In the genomic region with DNA sequence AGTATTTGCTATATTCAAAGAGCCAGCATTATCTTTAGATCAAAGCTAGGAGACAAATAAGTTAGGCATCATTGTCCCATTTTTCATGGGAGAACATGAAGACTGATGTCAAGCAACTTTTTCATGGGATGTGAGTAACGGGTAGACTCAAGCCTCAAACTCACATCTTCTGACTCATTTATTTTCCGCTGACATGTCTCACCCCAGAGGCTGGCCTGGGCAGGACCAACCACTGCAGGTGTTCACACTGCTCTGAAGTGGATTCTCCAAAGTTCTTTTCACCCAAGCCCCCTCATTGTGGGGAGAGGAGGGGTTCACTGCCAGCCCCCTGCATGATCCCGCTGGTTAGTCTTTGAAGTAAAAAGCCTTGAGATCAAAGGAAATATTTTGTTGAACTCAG, we compare ENCODE assay signal across 19 cellular contexts. TPM values are rescaled to one million over a fixed set of nuclear protein-coding genes. Genes with fewer than 3 reads are reported as not detected.
DNase-seq lines count a peak whose midpoint lies in the region; ATAC-seq, FAIRE-seq and TF ChIP-seq lines count a peak whose summit lies in the region.
"Had no signal": no experiment of that assay in that cellular context is flagged by ENCODE, and none has a peak within 500 bp of the region (broad histone marks: within the 10 kb centered on the region; RNA-seq: fewer than 3 reads in every experiment).

No MANE protein-coding gene starts in this region.

- intact Hi-C loops in IMR-90 (cut with micrococcal nuclease): no loop called here
- intact Hi-C loops in activated T-helper 2 cell treated with anti-CD3 and anti-CD28 coated beads, Interferon-gamma antibody, Interleukin-2, Interleukin-4, amounts not matched to agents 10 μg/mL and 5 μg/mL and 100 μg/mL, durations not matched to agents 14 hours and 24 hours and 36 hours (cut with micrococcal nuclease): loop anchor here (10.0 kb wide), 1 partner anchor 488 kb away; no protein-coding TSS in a partner anchor

- CTCF ChIA-PET in IMR-90 (lab: Yijun Ruan, JAX): no interaction called here
- CTCF ChIA-PET in activated CD8-positive, alpha-beta memory T cell treated with anti-CD3 and anti-CD28 coated beads, Interleukin-2, amount 10 ng/mL, durations not matched to agents 7 days and 5 days (lab: Charles Lee): no interaction called here

- H3K27me3 Mint-ChIP-seq in astrocyte (ENCODE audit: low read depth, unreplicated experiment): no peaks in the 10 kb centered on the region
- H3K27me3 Mint-ChIP-seq in activated CD8-positive, alpha-beta memory T cell treated with anti-CD3 and anti-CD28 coated beads, Interleukin-2, amount 10 ng/mL, durations not matched to agents 7 days and 5 days: no peaks in the 10 kb centered on the region
- no peaks in the 10 kb centered on the region for H3K27me3 Mint-ChIP-seq in activated T-helper 2 cell treated with anti-CD3 and anti-CD28 coated beads, Interferon-gamma antibody, Interleukin-2, Interleukin-4, amounts not matched to agents 10 μg/mL and 5 μg/mL and 100 μg/mL, durations not matched to agents 14 hours and 24 hours and 36 hours (ENCODE audit: low read depth)
- H3K27me3 Mint-ChIP-seq: stimulated activated naive CD8-positive, alpha-beta T cell treated with anti-CD3 and anti-CD28 coated beads, Interleukin-15, Interleukin-2, amounts not matched to agents 100 ng/mL and 50 ng/mL, for 24 hours had no signal

- dilution Hi-C loops in IMR-90 (cut with HindIII; ENCODE audit: low sequenced_read_pairs, unreplicated experiment): loop anchor here (25.0 kb wide), 1 partner anchor 395 kb away; no protein-coding TSS in a partner anchor

- peak in 1 of 2 donors; percentile 8 for DNase-seq in activated naive CD4-positive, alpha-beta T cell treated with anti-CD3 and anti-CD28 coated beads, Interleukin-2, amount 50 U/mL, for 72 hours (ENCODE audit: low spot score in 2 of 2)
- DNase-seq in activated naive CD4-positive, alpha-beta T cell treated with Interleukin-2 at 50 U/mL for 16 hours: no peak
- DNase-seq in IMR-90 (peak; percentile 71), astrocyte (ENCODE audit: low read depth) (peak; percentile 67), osteoblast (ENCODE audit: insufficient read length, low spot score, missing footprints) (no peak), NCI-H2227 (lab: John Stamatoyannopoulos, UW; ENCODE audit: unreplicated experiment) (no peak)
- no peak for DNase-seq in activated CD8-positive, alpha-beta memory T cell treated with anti-CD3 and anti-CD28 coated beads, Interleukin-2, amount 10 ng/mL, durations not matched to agents 7 days and 5 days
- no peak for DNase-seq in activated T-helper 2 cell treated with anti-CD3 and anti-CD28 coated beads, Interferon-gamma antibody, Interleukin-2, Interleukin-4, amounts not matched to agents 10 μg/mL and 5 μg/mL and 100 μg/mL, durations not matched to agents 14 hours and 24 hours and 36 hours (ENCODE audit: low spot score)
- DNase-seq: H9; left ventricle myocardium superior; NCI-H1930; NK-92 treated with Interleukin-12 subunit alpha and Interleukin-12 subunit beta, amount 100 ng/mL, for 24 hours; retina; T-helper 1 cell; upper lobe of left lung had no signal

- H2BK15ac ChIP-seq in IMR-90 (ENCODE audit: low read depth, low read length): peak overlapping the region; percentile 96; the same call in 2 of the 3 replicates

- no peaks in the 10 kb centered on the region for H3K9me3 ChIP-seq in IMR-90 (ENCODE audit: control insufficient read depth, insufficient read depth, low read length)
- no peaks in the 10 kb centered on the region for H3K9me3 ChIP-seq in astrocyte (ENCODE audit: insufficient read depth, low read depth, low read length)
- H3K9me3 ChIP-seq in osteoblast (ENCODE audit: low read depth, low read length): no peaks in the 10 kb centered on the region
- H3K9me3 ChIP-seq: upper lobe of left lung had no signal

- peak overlapping the region; percentile 80 for H3K27ac ChIP-seq in IMR-90 (ENCODE audit: insufficient read depth, low read length)
- peak overlapping the region; percentile 88 for H3K27ac ChIP-seq in astrocyte (ENCODE audit: low read depth, low read length)
- peak overlapping the region; percentile 98 for H3K27ac ChIP-seq in osteoblast (ENCODE audit: low read depth, low read length)
- H3K27ac ChIP-seq: coronary artery, VCaP had no signal

- 0 out of 2 replicates have a peak, but pooled peaks have one; percentile 3 for TF ChIP-seq POLR2A in IMR-90 (IDR thresholded peaks at IDR 0.05; ENCODE audit: low read depth, low read length)

- in situ Hi-C loops in IMR-90 (cut with MboI; ENCODE audit: low sequenced_read_pairs): loop anchor here (10.0 kb wide), 1 partner anchor 178 kb away; no protein-coding TSS in a partner anchor

- peak overlapping the region; percentile 57 for H4K5ac ChIP-seq in IMR-90 (ENCODE audit: low read depth, low read length)

- BruUV-seq in IMR-90 (replicated peaks; lab: Mats Ljungman, UMichigan): no TSS peak

- H3K36me3 ChIP-seq in IMR-90 (ENCODE audit: control insufficient read depth, insufficient read depth, low read length) (no peaks in the 10 kb centered on the region), astrocyte (ENCODE audit: insufficient read depth, low read length) (no peaks in the 10 kb centered on the region), osteoblast (ENCODE audit: insufficient read depth, low read length) (no peaks in the 10 kb centered on the region)
- H3K36me3 ChIP-seq: upper lobe of left lung had no signal

- no peak overlapping the region for H3K4me2 ChIP-seq in IMR-90 (ENCODE audit: low read depth, low read length)
- no peak overlapping the region for H3K4me2 ChIP-seq in astrocyte (ENCODE audit: low read length)
- no peak overlapping the region for H3K4me2 ChIP-seq in osteoblast (ENCODE audit: insufficient read depth, low read length)

- H3K79me1 ChIP-seq in IMR-90 (ENCODE audit: low read depth in 1 of 2, low read length in 2 of 2): peaks cover 17 to 46% of the 10 kb centered on the region in 2 experiments; a peak in 3 of 4 replicates

- peak overlapping the region; percentile 51 to 89 for H4K8ac ChIP-seq in IMR-90 (ENCODE audit: low read depth in 2 of 2, low read length in 2 of 2)

- peak overlapping the region; percentile 98 for H2BK5ac ChIP-seq in IMR-90 (ENCODE audit: low read depth, low read length, poor library complexity, severe bottlenecking)

- no peaks in the 10 kb centered on the region for H3K36me3 Mint-ChIP-seq in activated naive CD4-positive, alpha-beta T cell treated with anti-CD3 and anti-CD28 coated beads, Interleukin-2, amount 50 U/mL, for 72 hours
- no peaks in the 10 kb centered on the region for H3K36me3 Mint-ChIP-seq in astrocyte (ENCODE audit: low read depth, unreplicated experiment)
- no peaks in the 10 kb centered on the region for H3K36me3 Mint-ChIP-seq in activated CD8-positive, alpha-beta memory T cell treated with anti-CD3 and anti-CD28 coated beads, Interleukin-2, amount 10 ng/mL, durations not matched to agents 7 days and 5 days
- no peaks in the 10 kb centered on the region for H3K36me3 Mint-ChIP-seq in activated T-helper 2 cell treated with anti-CD3 and anti-CD28 coated beads, Interferon-gamma antibody, Interleukin-2, Interleukin-4, amounts not matched to agents 10 μg/mL and 5 μg/mL and 100 μg/mL, durations not matched to agents 14 hours and 24 hours and 36 hours (ENCODE audit: low read depth)

- peak overlapping the region; percentile 97 for H3K4ac ChIP-seq in IMR-90 (ENCODE audit: low read depth, low read length)

- peak overlapping the region; percentile 12; the same call in 1 of the 2 replicates for H3K14ac ChIP-seq in IMR-90 (replicated peaks; ENCODE audit: low read depth, low read length)

- TF ChIP-seq CTCF in IMR-90 (conservative IDR thresholded peaks at IDR 0.05; ENCODE audit: low read depth, low read length) (no peak), astrocyte (IDR thresholded peaks at IDR 0.05; ENCODE audit: insufficient read depth, low read depth, low read length) (no peak), osteoblast (IDR thresholded peaks at IDR 0.05; ENCODE audit: extremely low read depth, low read depth, low read length) (no peak)

- POLR2A ChIA-PET in IMR-90 (lab: Charles Lee; ENCODE audit: unreplicated experiment): no interaction called here

- peak overlapping the region; percentile 88 for H4K91ac ChIP-seq in IMR-90 (ENCODE audit: insufficient read depth, low read depth, low read length)

- H3K4me1 ChIP-seq in IMR-90 (ENCODE audit: control insufficient read depth, insufficient read depth, low read length) (peaks cover 46% of the 10 kb centered on the region), astrocyte (ENCODE audit: insufficient read depth, low read length) (peaks cover 35% of the 10 kb centered on the region), osteoblast (ENCODE audit: insufficient read depth, low read length) (peaks cover 60% of the 10 kb centered on the region)

- no peak overlapping the region for H2AFZ ChIP-seq in IMR-90 (replicated peaks; ENCODE audit: low read length, poor library complexity)
- H2AFZ ChIP-seq in astrocyte (ENCODE audit: low read depth, low read length): no peak overlapping the region
- H2AFZ ChIP-seq in osteoblast (ENCODE audit: low read length): no peak overlapping the region

- no peak overlapping the region for H3K27ac Mint-ChIP-seq in activated naive CD4-positive, alpha-beta T cell treated with anti-CD3 and anti-CD28 coated beads, Interleukin-2, amount 50 U/mL, for 72 hours
- peak overlapping the region; percentile 99 for H3K27ac Mint-ChIP-seq in astrocyte (ENCODE audit: unreplicated experiment)
- no peak overlapping the region for H3K27ac Mint-ChIP-seq in activated CD8-positive, alpha-beta memory T cell treated with anti-CD3 and anti-CD28 coated beads, Interleukin-2, amount 10 ng/mL, durations not matched to agents 7 days and 5 days
- no peak overlapping the region for H3K27ac Mint-ChIP-seq in activated T-helper 2 cell treated with anti-CD3 and anti-CD28 coated beads, Interferon-gamma antibody, Interleukin-2, Interleukin-4, amounts not matched to agents 10 μg/mL and 5 μg/mL and 100 μg/mL, durations not matched to agents 14 hours and 24 hours and 36 hours
- H3K27ac Mint-ChIP-seq: H9; stimulated activated naive CD8-positive, alpha-beta T cell treated with anti-CD3 and anti-CD28 coated beads, Interleukin-15, Interleukin-2, amounts not matched to agents 100 ng/mL and 50 ng/mL, for 24 hours had no signal

- H2BK120ac ChIP-seq in IMR-90 (ENCODE audit: low read depth, low read length): peak overlapping the region; percentile 85

- H3K4me3 ChIP-seq in IMR-90 (ENCODE audit: insufficient read depth, low read depth, low read length) (no peak overlapping the region), astrocyte (ENCODE audit: insufficient read depth, low read depth, low read length) (no peak overlapping the region), osteoblast (ENCODE audit: insufficient read depth, low read length) (no peak overlapping the region)
- H3K4me3 ChIP-seq: coronary artery, upper lobe of left lung had no signal

- H3K9me3 Mint-ChIP-seq in activated naive CD4-positive, alpha-beta T cell treated with anti-CD3 and anti-CD28 coated beads, Interleukin-2, amount 50 U/mL, for 72 hours: no peaks in the 10 kb centered on the region
- H3K9me3 Mint-ChIP-seq in astrocyte (ENCODE audit: unreplicated experiment): peaks cover 1% of the 10 kb centered on the region
- H3K9me3 Mint-ChIP-seq in activated CD8-positive, alpha-beta memory T cell treated with anti-CD3 and anti-CD28 coated beads, Interleukin-2, amount 10 ng/mL, durations not matched to agents 7 days and 5 days (ENCODE audit: low read depth): no peaks in the 10 kb centered on the region
- no peaks in the 10 kb centered on the region for H3K9me3 Mint-ChIP-seq in activated T-helper 2 cell treated with anti-CD3 and anti-CD28 coated beads, Interferon-gamma antibody, Interleukin-2, Interleukin-4, amounts not matched to agents 10 μg/mL and 5 μg/mL and 100 μg/mL, durations not matched to agents 14 hours and 24 hours and 36 hours
- H3K9me3 Mint-ChIP-seq: H9 had no signal

- TF ChIP-seq RAD21 in IMR-90 (IDR thresholded peaks at IDR 0.05; ENCODE audit: low read length): no peak

- H3K27me3 ChIP-seq in IMR-90 (ENCODE audit: control insufficient read depth, insufficient read depth, low read length) (no peaks in the 10 kb centered on the region), astrocyte (ENCODE audit: insufficient read depth, low read length) (no peaks in the 10 kb centered on the region), osteoblast (ENCODE audit: insufficient read depth, low read length) (no peaks in the 10 kb centered on the region)
- H3K27me3 ChIP-seq: upper lobe of left lung had no signal

- H3K9ac ChIP-seq in IMR-90 (ENCODE audit: low read depth, low read length) (no peak overlapping the region), astrocyte (ENCODE audit: low read length) (peak overlapping the region; percentile 47)

- WGBS in IMR-90 (ENCODE audit: extremely low coverage in 2 of 2, insufficient read length in 1 of 2), 2 experiments: no CpG with 5 or more reads among the region's 3 CpGs

- H3K9me1 ChIP-seq in IMR-90 (ENCODE audit: insufficient read depth, low read length): peaks cover 33% of the 10 kb centered on the region

- H3K56ac ChIP-seq in IMR-90 (ENCODE audit: extremely low read depth, insufficient read depth, low read length): peak overlapping the region; percentile 12; the same call in 1 of the 2 replicates

- H2AK9ac ChIP-seq in IMR-90 (replicated peaks; ENCODE audit: low read depth, low read length, poor library complexity): no peak overlapping the region

- no peaks in the 10 kb centered on the region for H3K79me2 ChIP-seq in astrocyte (ENCODE audit: insufficient read depth, low read length)
- no peaks in the 10 kb centered on the region for H3K79me2 ChIP-seq in osteoblast (ENCODE audit: insufficient read depth, low read length)

- H2BK20ac ChIP-seq in IMR-90 (ENCODE audit: low read depth, low read length): peak overlapping the region; percentile 97; the same call in 1 of the 2 replicates

- peak overlapping the region; percentile 5; the same call in 1 of the 2 replicates for H3K23ac ChIP-seq in IMR-90 (ENCODE audit: low read depth, low read length)

- ATAC-seq in activated naive CD4-positive, alpha-beta T cell treated with anti-CD3 and anti-CD28 coated beads, Interleukin-2, amount 50 U/mL, for 72 hours: peak; percentile 55 to 66
- no peak for ATAC-seq in IMR-90 (ENCODE audit: low read depth)
- no peak for ATAC-seq in activated CD8-positive, alpha-beta memory T cell treated with anti-CD3 and anti-CD28 coated beads, Interleukin-2, amount 10 ng/mL, durations not matched to agents 7 days and 5 days
- ATAC-seq: left ventricle myocardium superior had no signal

- H3K18ac ChIP-seq in IMR-90 (ENCODE audit: low read depth, low read length): peak overlapping the region; percentile 80

- peak; percentile 13 for FAIRE-seq in astrocyte (lab: Jason Lieb, UNC)
- FAIRE-seq: GM19239 had no signal

- H3K4me3 Mint-ChIP-seq in astrocyte (ENCODE audit: unreplicated experiment): peak overlapping the region; percentile 57
- no peak overlapping the region for H3K4me3 Mint-ChIP-seq in activated CD8-positive, alpha-beta memory T cell treated with anti-CD3 and anti-CD28 coated beads, Interleukin-2, amount 10 ng/mL, durations not matched to agents 7 days and 5 days
- H3K4me3 Mint-ChIP-seq in activated T-helper 2 cell treated with anti-CD3 and anti-CD28 coated beads, Interferon-gamma antibody, Interleukin-2, Interleukin-4, amounts not matched to agents 10 μg/mL and 5 μg/mL and 100 μg/mL, durations not matched to agents 14 hours and 24 hours and 36 hours (ENCODE audit: low read depth): no peak overlapping the region
- H3K4me3 Mint-ChIP-seq: H9; stimulated activated naive CD8-positive, alpha-beta T cell treated with anti-CD3 and anti-CD28 coated beads, Interleukin-15, Interleukin-2, amounts not matched to agents 100 ng/mL and 50 ng/mL, for 24 hours had no signal

- H3K4me1 Mint-ChIP-seq in astrocyte (ENCODE audit: low read depth, unreplicated experiment): peaks cover 60% of the 10 kb centered on the region
- no peaks in the 10 kb centered on the region for H3K4me1 Mint-ChIP-seq in activated CD8-positive, alpha-beta memory T cell treated with anti-CD3 and anti-CD28 coated beads, Interleukin-2, amount 10 ng/mL, durations not matched to agents 7 days and 5 days
- peaks cover 2% of the 10 kb centered on the region for H3K4me1 Mint-ChIP-seq in activated T-helper 2 cell treated with anti-CD3 and anti-CD28 coated beads, Interferon-gamma antibody, Interleukin-2, Interleukin-4, amounts not matched to agents 10 μg/mL and 5 μg/mL and 100 μg/mL, durations not matched to agents 14 hours and 24 hours and 36 hours (ENCODE audit: low read depth)

- H4K20me1 ChIP-seq in IMR-90 (ENCODE audit: insufficient read depth, low read length) (no peaks in the 10 kb centered on the region), astrocyte (ENCODE audit: insufficient read depth, low read length) (no peaks in the 10 kb centered on the region), osteoblast (ENCODE audit: insufficient read depth, low read length) (no peaks in the 10 kb centered on the region)

- H2AK5ac ChIP-seq in IMR-90 (ENCODE audit: low read depth, low read length): peak overlapping the region; percentile 62; the same call in 1 of the 2 replicates

RNA-seq across cellular contexts. Expression of a gene that starts 34.9 kb away (rescaled TPM):
- under 1 TPM; 0.16 to 0.76 TPM for total RNA-seq in activated naive CD4-positive, alpha-beta T cell treated with anti-CD3 and anti-CD28 coated beads, Interleukin-2, amount 50 U/mL, for 72 hours
- total RNA-seq in IMR-90 (2012; rRNA removed) (39.6 and 70.5 TPM in 2 replicates), astrocyte (260 and 273 TPM in 2 replicates), osteoblast (242 and 272 TPM in 2 replicates)
- 103 and 121 TPM in 2 replicates for polyA plus RNA-seq in IMR-90 (2012; rRNA removed)
- polyA plus RNA-seq in IMR-90 (2012; cell fraction: cytosol; rRNA removed): 112 and 166 TPM in 2 replicates
- polyA plus RNA-seq in IMR-90 (2012; cell fraction: nucleus; rRNA removed; ENCODE audit: low replicate concordance): 48.2 and 69.4 TPM in 2 replicates
- total RNA-seq in activated CD8-positive, alpha-beta memory T cell treated with anti-CD3 and anti-CD28 coated beads, Interleukin-2, amount 10 ng/mL, durations not matched to agents 7 days and 5 days: under 1 TPM in 1 of 2 experiments, not detected in 1; 0.75 TPM
- total RNA-seq in activated T-helper 2 cell treated with anti-CD3 and anti-CD28 coated beads, Interferon-gamma antibody, Interleukin-2, Interleukin-4, amounts not matched to agents 10 μg/mL and 5 μg/mL and 100 μg/mL, durations not matched to agents 14 hours and 24 hours and 36 hours: 0.64 and 0.73 TPM in 2 replicates

Comparison
In these comparisons a context has a peak if more than half of its experiments do, and no peak if none do; other contexts are left out.
1. ATAC-seq: peak in activated naive CD4-positive, alpha-beta T cell treated with anti-CD3 and anti-CD28 coated beads, Interleukin-2, amount 50 U/mL, for 72 hours (2 of 2); none in IMR-90 (single experiment) and activated CD8-positive, alpha-beta memory T cell treated with anti-CD3 and anti-CD28 coated beads, Interleukin-2, amount 10 ng/mL, durations not matched to agents 7 days and 5 days (single experiment).
2. DNase-seq: peak in IMR-90 (single experiment) and astrocyte (single experiment); none in activated naive CD4-positive, alpha-beta T cell treated with Interleukin-2 at 50 U/mL for 16 hours (single experiment), osteoblast (single experiment), activated CD8-positive, alpha-beta memory T cell treated with anti-CD3 and anti-CD28 coated beads, Interleukin-2, amount 10 ng/mL, durations not matched to agents 7 days and 5 days (single experiment), activated T-helper 2 cell treated with anti-CD3 and anti-CD28 coated beads, Interferon-gamma antibody, Interleukin-2, Interleukin-4, amounts not matched to agents 10 μg/mL and 5 μg/mL and 100 μg/mL, durations not matched to agents 14 hours and 24 hours and 36 hours (single experiment) and NCI-H2227 (single experiment).
3. RNA of a gene that starts 34.9 kb away (total RNA-seq): 260 to 273 TPM in astrocyte, 242 to 272 TPM in osteoblast and 39.6 to 70.5 TPM in IMR-90; 0.16 to 0.76 TPM in activated naive CD4-positive, alpha-beta T cell treated with anti-CD3 and anti-CD28 coated beads, Interleukin-2, amount 50 U/mL, for 72 hours, 0.75 TPM in activated CD8-positive, alpha-beta memory T cell treated with anti-CD3 and anti-CD28 coated beads, Interleukin-2, amount 10 ng/mL, durations not matched to agents 7 days and 5 days and 0.64 to 0.73 TPM in activated T-helper 2 cell treated with anti-CD3 and anti-CD28 coated beads, Interferon-gamma antibody, Interleukin-2, Interleukin-4, amounts not matched to agents 10 μg/mL and 5 μg/mL and 100 μg/mL, durations not matched to agents 14 hours and 24 hours and 36 hours; every median in the first group is over 10 times any median in the second.
4. Peak in every context shown above with its lines, with median percentiles within 50 percentile points of each other: H3K27ac ChIP-seq.